Comparison of ENCODE assay signal across 8 cellular contexts in genomic region chr4:145482209-145483021, GRCh38. TPM values are rescaled to one million over a fixed set of nuclear protein-coding genes. Genes with fewer than 3 reads are reported as not detected.
DNase-seq lines count a peak whose midpoint lies in the region; FAIRE-seq and TF ChIP-seq lines count a peak whose summit lies in the region.

No MANE protein-coding gene starts in this region.

- 1 to 2% methylated on average over 37 to 52 of the region's 73 CpGs for WGBS in GM23248 (ENCODE audit: low coverage in 1 of 2, low lambda C conversion rate in 2 of 2, missing lambda C conversion rate in 2 of 2), 2 experiments
- WGBS in small intestine, 3 donors: 0 to 1% (median 0%) methylated on average over 42 to 73 of the region's 73 CpGs

- H3K27ac ChIP-seq in GM23248: peak overlapping the region; percentile 89
- no peak overlapping the region for H3K27ac ChIP-seq in SU-DHL-6 (ENCODE audit: low read depth, low read length)
- peak overlapping the region; percentile 92 to 95 for H3K27ac ChIP-seq in small intestine (ENCODE audit: low read depth in 1 of 2, low read length in 1 of 2)

- H3K4me2 ChIP-seq in GM23248 (ENCODE audit: unreplicated experiment) (peak overlapping the region; percentile 93), SU-DHL-6 (ENCODE audit: low read depth, low read length, poor library complexity, severe bottlenecking) (peak overlapping the region; percentile 60)

- peaks cover 6 to 14% of the 10 kb centered on the region in 2 donors for H3K4me1 Mint-ChIP-seq in immature natural killer cell

- peaks cover 2 to 15% (median 3%) of the 10 kb centered on the region in 3 donors for H3K27me3 Mint-ChIP-seq in immature natural killer cell (ENCODE audit: low read depth in 3 of 3)

- no peak overlapping the region for H3K27ac Mint-ChIP-seq in immature natural killer cell

- H3K79me2 ChIP-seq in GM23248 (ENCODE audit: insufficient read depth) (peaks cover 52% of the 10 kb centered on the region), SU-DHL-6 (ENCODE audit: insufficient read depth, low read length) (no peaks in the 10 kb centered on the region)

- peaks cover 13% of the 10 kb centered on the region; the same call in 1 of the 2 replicates for H3K4me1 ChIP-seq in GM23248 (ENCODE audit: insufficient read depth)
- no peaks in the 10 kb centered on the region for H3K4me1 ChIP-seq in small intestine (ENCODE audit: control insufficient read depth in 2 of 2, insufficient read depth in 1 of 2, low read depth in 1 of 2, low read length in 1 of 2)

- in situ Hi-C loops in GM23248 (cut with MboI) (no loop called here), T47D (cut with HindIII; ENCODE audit: low pct_unique_long_range_greater_than_20kb, low sequenced_read_pairs) (no loop called here)

- H3K4me3 Mint-ChIP-seq in immature natural killer cell: no peak overlapping the region

- H3K36me3 ChIP-seq in GM23248 (ENCODE audit: low read depth): no peaks in the 10 kb centered on the region
- H3K36me3 ChIP-seq in SU-DHL-6 (ENCODE audit: low read length): no peaks in the 10 kb centered on the region
- H3K36me3 ChIP-seq in small intestine (ENCODE audit: control insufficient read depth in 2 of 2, insufficient read depth in 2 of 2, low read length in 2 of 2): no peaks in the 10 kb centered on the region

- H3K27me3 ChIP-seq in GM23248 (replicated peaks; ENCODE audit: insufficient read depth): no peaks in the 10 kb centered on the region
- no peaks in the 10 kb centered on the region for H3K27me3 ChIP-seq in SU-DHL-6 (ENCODE audit: low read length)
- no peaks in the 10 kb centered on the region for H3K27me3 ChIP-seq in small intestine (ENCODE audit: control insufficient read depth in 2 of 2, insufficient read depth in 2 of 2, low read length in 2 of 2)

- H3K9me3 ChIP-seq in GM23248 (ENCODE audit: low read depth): no peaks in the 10 kb centered on the region
- no peaks in the 10 kb centered on the region for H3K9me3 ChIP-seq in SU-DHL-6 (ENCODE audit: insufficient read depth, low read length)
- no peaks in the 10 kb centered on the region for H3K9me3 ChIP-seq in small intestine (ENCODE audit: control insufficient read depth, low read depth)

- DNase-seq in GDM1 (lab: John Stamatoyannopoulos, UW) (peak; percentile 20), GM23248 (peak; percentile 91), M059J (ENCODE audit: low read depth) (peak; percentile 61), T47D (ENCODE audit: low read depth in 1 of 2, low spot score in 1 of 2) (peak; percentile 24 to 61), immature natural killer cell (peak; percentile 3 to 13 (median 11)), small intestine (peak; percentile 76), KG1 (lab: John Stamatoyannopoulos, UW) (no peak)

- H3K9me3 Mint-ChIP-seq in immature natural killer cell: no peaks in the 10 kb centered on the region

- H2AFZ ChIP-seq in GM23248: peak overlapping the region; percentile 98
- H2AFZ ChIP-seq in SU-DHL-6 (ENCODE audit: low read depth, low read length, severe bottlenecking): peak overlapping the region; percentile 32

- FAIRE-seq in small intestine (lab: Jason Lieb, UNC): no peak

- TF ChIP-seq CTCF in SU-DHL-6 (IDR thresholded peaks at IDR 0.05; ENCODE audit: insufficient read depth, low read length, poor library complexity, severe bottlenecking): no peak

- H3K9me2 ChIP-seq in GM23248 (ENCODE audit: insufficient read depth): no peaks in the 10 kb centered on the region
- H3K9me2 ChIP-seq in SU-DHL-6 (replicated peaks; ENCODE audit: insufficient read depth, low read length): no peaks in the 10 kb centered on the region

- H3F3A ChIP-seq in GM23248 (ENCODE audit: insufficient read depth) (peaks cover 18% of the 10 kb centered on the region), SU-DHL-6 (ENCODE audit: insufficient read depth) (no peaks in the 10 kb centered on the region)

- H3K36me3 Mint-ChIP-seq in immature natural killer cell: peaks cover 0 to 4% (median 0%) of the 10 kb centered on the region in 3 donors

- H4K20me1 ChIP-seq in GM23248 (ENCODE audit: insufficient read depth) (no peaks in the 10 kb centered on the region), SU-DHL-6 (ENCODE audit: low read depth, low read length) (no peaks in the 10 kb centered on the region)

- H3K4me3 ChIP-seq in GM23248 (peak overlapping the region; percentile 90), SU-DHL-6 (ENCODE audit: insufficient read depth, low read length, poor library complexity, severe bottlenecking) (peak overlapping the region; percentile 55), small intestine (ENCODE audit: low read depth in 1 of 2, low read length in 2 of 2) (peak overlapping the region; percentile 84 to 88)

- H3K9ac ChIP-seq in GM23248 (peak overlapping the region; percentile 98), SU-DHL-6 (ENCODE audit: low read length) (peak overlapping the region; percentile 45)

RNA-seq across cellular contexts. Expression of gene SMAD1, which starts 0.8 kb away (rescaled TPM):
- total RNA-seq in GM23248 (2014; rRNA removed; shearing (Covaris generic)): 24.0 and 24.9 TPM in 2 replicates
- polyA plus RNA-seq in GM23248 (2016; fragmentation: Nextera tagmentation; extraction: Ambion mirVana) (17.8 and 20.2 TPM in 2 replicates), immature natural killer cell (1 to 10 TPM; 1.3 to 4.5 (median 2.5) TPM), small intestine (10 to 100 TPM; 11.4 to 16.4 (median 14.1) TPM)
- 8.6 and 10.9 TPM in 2 replicates for total RNA-seq in M059J (2014; rRNA removed; shearing (Covaris generic))
